In genomic region chr2:236765475-236765874, GRCh38 we compare ENCODE assay signal across 14 cellular contexts.
"Had no signal": no experiment of that assay in that cellular context is flagged by ENCODE, and none has a peak within 500 bp of the region (broad histone marks: within the 10 kb centered on the region; RNA-seq: fewer than 3 reads in every experiment).

No MANE protein-coding gene starts in this region.

- H3K27ac ChIP-seq: spleen had no signal

- H3K4me3 ChIP-seq: spleen had no signal

- H3K36me3 Mint-ChIP-seq: activated naive CD8-positive, alpha-beta T cell treated with anti-CD3 and anti-CD28 coated beads, Interleukin-2, amount 10 ng/mL, durations not matched to agents 7 days and 5 days; natural killer cell had no signal

- H3K4me1 ChIP-seq: spleen had no signal

- H3K9me3 Mint-ChIP-seq: activated CD4-positive, alpha-beta T cell treated with anti-CD3 and anti-CD28 coated beads, Interleukin-2, amount 10 ng/mL, durations not matched to agents 7 days and 5 days; activated naive CD8-positive, alpha-beta T cell treated with anti-CD3 and anti-CD28 coated beads, Interleukin-2, amount 10 ng/mL, durations not matched to agents 7 days and 5 days; activated T-cell treated with anti-CD3 and anti-CD28 coated beads, Interleukin-2, amount 50 U/mL, for 72 hours; natural killer cell; stimulated activated naive CD8-positive, alpha-beta T cell treated with anti-CD3 and anti-CD28 coated beads, Interleukin-15, amount 100 ng/mL, for 72 hours had no signal

- H3K36me3 ChIP-seq: spleen had no signal

- H3K27ac Mint-ChIP-seq: activated CD4-positive, alpha-beta T cell treated with anti-CD3 and anti-CD28 coated beads, Interleukin-2, amount 10 ng/mL, durations not matched to agents 7 days and 5 days; activated naive CD8-positive, alpha-beta T cell treated with anti-CD3 and anti-CD28 coated beads, Interleukin-2, amount 10 ng/mL, durations not matched to agents 7 days and 5 days; activated T-cell treated with anti-CD3 and anti-CD28 coated beads, Interleukin-2, amount 50 U/mL, for 72 hours; dendritic cell treated with granulocyte-macrophage colony-stimulating factor and Interleukin-4, amounts not matched to agents 40 ng/mL and 50 ng/mL, for 4 days; natural killer cell; stimulated activated naive CD8-positive, alpha-beta T cell treated with anti-CD3 and anti-CD28 coated beads, Interleukin-15, amount 100 ng/mL, for 72 hours had no signal

- ATAC-seq: activated T-cell treated with anti-CD3 and anti-CD28 coated beads, Interleukin-2, amount 50 U/mL, for 72 hours; left cardiac atrium; natural killer cell; sciatic nerve; stimulated activated naive CD8-positive, alpha-beta T cell treated with anti-CD3 and anti-CD28 coated beads, Interleukin-15, amount 100 ng/mL, for 72 hours had no signal

- DNase-seq: activated CD4-positive, alpha-beta T cell treated with anti-CD3 and anti-CD28 coated beads, Interleukin-2, amount 10 ng/mL, durations not matched to agents 7 days and 5 days; activated CD8-positive, alpha-beta memory T cell treated with anti-CD3 and anti-CD28 coated beads, Interleukin-2, amount 50 U/mL, for 48 hours; activated naive CD4-positive, alpha-beta T cell; activated naive CD8-positive, alpha-beta T cell treated with anti-CD3 and anti-CD28 coated beads, Interleukin-2, amount 10 ng/mL, durations not matched to agents 7 days and 5 days; activated T-cell treated with anti-CD3 and anti-CD28 coated beads, Interleukin-2, amount 50 U/mL, for 72 hours; effector memory CD4-positive, alpha-beta T cell; foreskin fibroblast; left cardiac atrium; natural killer cell; posterior cingulate gyrus; spleen; stimulated activated naive CD8-positive, alpha-beta T cell treated with anti-CD3 and anti-CD28 coated beads, Interleukin-15, amount 100 ng/mL, for 72 hours had no signal

- H3K4me1 Mint-ChIP-seq: activated CD4-positive, alpha-beta T cell treated with anti-CD3 and anti-CD28 coated beads, Interleukin-2, amount 10 ng/mL, durations not matched to agents 7 days and 5 days; activated naive CD8-positive, alpha-beta T cell treated with anti-CD3 and anti-CD28 coated beads, Interleukin-2, amount 10 ng/mL, durations not matched to agents 7 days and 5 days; natural killer cell; stimulated activated naive CD8-positive, alpha-beta T cell treated with anti-CD3 and anti-CD28 coated beads, Interleukin-15, amount 100 ng/mL, for 72 hours had no signal

- H3K27me3 ChIP-seq: spleen had no signal

- H3K4me3 Mint-ChIP-seq: activated CD4-positive, alpha-beta T cell treated with anti-CD3 and anti-CD28 coated beads, Interleukin-2, amount 10 ng/mL, durations not matched to agents 7 days and 5 days; activated naive CD8-positive, alpha-beta T cell treated with anti-CD3 and anti-CD28 coated beads, Interleukin-2, amount 10 ng/mL, durations not matched to agents 7 days and 5 days; activated T-cell treated with anti-CD3 and anti-CD28 coated beads, Interleukin-2, amount 50 U/mL, for 72 hours; dendritic cell treated with granulocyte-macrophage colony-stimulating factor and Interleukin-4, amounts not matched to agents 40 ng/mL and 50 ng/mL, for 4 days; natural killer cell; stimulated activated naive CD8-positive, alpha-beta T cell treated with anti-CD3 and anti-CD28 coated beads, Interleukin-15, amount 100 ng/mL, for 72 hours had no signal

- H3K9me3 ChIP-seq: spleen had no signal
